Comparison of ENCODE assay signal across 17 cellular contexts in genomic region chr13:89407357-89407756, GRCh38.
A peak's percentile ranks its signal among the peaks of the same experiment; 100 is the strongest.
DNase-seq lines count a peak whose midpoint lies in the region; ATAC-seq and TF ChIP-seq lines count a peak whose summit lies in the region.
"Had no signal": no experiment of that assay in that cellular context is flagged by ENCODE, and none has a peak within 500 bp of the region (broad histone marks: within the 10 kb centered on the region; RNA-seq: fewer than 3 reads in every experiment).

No MANE protein-coding gene starts in this region.

- H3K9me3 Mint-ChIP-seq in MCF 10A (ENCODE audit: unreplicated experiment) = no peaks in the 10 kb centered on the region
- H3K9me3 Mint-ChIP-seq: H9 had no signal

- H3K4me1 Mint-ChIP-seq in MCF 10A (ENCODE audit: insufficient read depth, unreplicated experiment) = peaks cover under 1% of the 10 kb centered on the region

- no peak for TF ChIP-seq POLR2A in Peyer's patch (IDR thresholded peaks at IDR 0.05)

- H3K4me3 ChIP-seq in mammary epithelial cell (replicated peaks in 1 of 3; ENCODE audit: insufficient read depth in 1 of 3, low read depth in 2 of 3, low read length in 3 of 3) = no peak overlapping the region
- H3K4me3 ChIP-seq in choroid plexus epithelial cell (ENCODE audit: low read depth, low read length) = no peak overlapping the region
- H3K4me3 ChIP-seq in Peyer's patch = no peak overlapping the region
- H3K4me3 ChIP-seq: A549 had no signal

- no peak overlapping the region for H3K27ac ChIP-seq in mammary epithelial cell (ENCODE audit: insufficient read depth, low read depth, low read length)
- no peak overlapping the region for H3K27ac ChIP-seq in Peyer's patch
- H3K27ac ChIP-seq: A549, C4-2B, HL-60 had no signal

- H4K20me1 ChIP-seq in mammary epithelial cell (ENCODE audit: insufficient read depth, low read length) = no peaks in the 10 kb centered on the region

- H3K9ac ChIP-seq in mammary epithelial cell (ENCODE audit: insufficient read depth, low read length) = no peak overlapping the region

- H3K9me3 ChIP-seq in mammary epithelial cell (replicated peaks; ENCODE audit: insufficient read depth, low read length) (no peaks in the 10 kb centered on the region), Peyer's patch (no peaks in the 10 kb centered on the region)

- TF ChIP-seq CTCF in mammary epithelial cell (conservative IDR thresholded peaks at IDR 0.05 in 1 of 2, IDR thresholded peaks at IDR 0.05 in 1 of 2; ENCODE audit: extremely low read depth in 1 of 2, insufficient read depth in 1 of 2, low read depth in 1 of 2, low read length in 2 of 2) = no peak
- TF ChIP-seq CTCF in MCF 10A (IDR thresholded peaks at IDR 0.05; ENCODE audit: unreplicated experiment) = no peak
- no peak for TF ChIP-seq CTCF in choroid plexus epithelial cell (conservative IDR thresholded peaks at IDR 0.05; ENCODE audit: low read depth, low read length)
- no peak for TF ChIP-seq CTCF in Peyer's patch (IDR thresholded peaks at IDR 0.05)

- H3K36me3 ChIP-seq in mammary epithelial cell (ENCODE audit: insufficient read depth, low read length) (no peaks in the 10 kb centered on the region), Peyer's patch (no peaks in the 10 kb centered on the region)

- H3K4me1 ChIP-seq in mammary epithelial cell (ENCODE audit: insufficient read depth, low read length) (no peaks in the 10 kb centered on the region), Peyer's patch (no peaks in the 10 kb centered on the region)
- H3K4me1 ChIP-seq: A549 had no signal

- in situ Hi-C loops in mammary epithelial cell (cut with MboI; ENCODE audit: low sequenced_read_pairs in 2 of 2) = no loop called here

- H2AFZ ChIP-seq in mammary epithelial cell (ENCODE audit: low read depth, low read length) = peak overlapping the region; percentile 61

- no peak overlapping the region for H3K4me2 ChIP-seq in mammary epithelial cell (ENCODE audit: insufficient read depth, low read depth, low read length)
- H3K4me2 ChIP-seq: A549 had no signal

- H3K36me3 Mint-ChIP-seq in MCF 10A (ENCODE audit: insufficient read depth, unreplicated experiment) = no peaks in the 10 kb centered on the region

- POLR2A ChIA-PET in MCF 10A (lab: Yijun Ruan, JAX) = no interaction called here

- H3K27me3 ChIP-seq in mammary epithelial cell (ENCODE audit: insufficient read depth, low read length) (no peaks in the 10 kb centered on the region), Peyer's patch (no peaks in the 10 kb centered on the region)

- no peak overlapping the region for H3K4me3 Mint-ChIP-seq in MCF 10A (ENCODE audit: unreplicated experiment)
- H3K4me3 Mint-ChIP-seq: H9 had no signal

- 68% methylated on average over 4 of the region's 4 CpGs for WGBS in mammary epithelial cell (ENCODE audit: low coverage, missing lambda C conversion rate)

- dilution Hi-C loops in mammary epithelial cell (cut with HindIII; ENCODE audit: low sequenced_read_pairs) = no loop called here

- no peaks in the 10 kb centered on the region for H3K27me3 Mint-ChIP-seq in MCF 10A (ENCODE audit: insufficient read depth, unreplicated experiment)

- no TSS peak for BruUV-seq in mammary epithelial cell (replicated peaks; lab: Mats Ljungman, UMichigan)
- no TSS peak for BruUV-seq in MCF 10A (replicated peaks; lab: Mats Ljungman, UMichigan)

- H3K79me2 ChIP-seq in mammary epithelial cell (ENCODE audit: insufficient read depth, low read length) = no peaks in the 10 kb centered on the region

- H3K27ac Mint-ChIP-seq in MCF 10A (ENCODE audit: low read depth, unreplicated experiment) = no peak overlapping the region
- H3K27ac Mint-ChIP-seq: H9 had no signal

- ATAC-seq in HG02678 (IDR thresholded peaks at IDR 0.05; ENCODE audit: unreplicated experiment) = no peak
- ATAC-seq: A549 had no signal

- DNase-seq in mammary epithelial cell (no peak), MCF 10A (ENCODE audit: unreplicated experiment) (no peak), NCI-H748 (lab: John Stamatoyannopoulos, UW; ENCODE audit: unreplicated experiment) (peak; percentile 75), choroid plexus epithelial cell (ENCODE audit: low read depth) (peak; percentile 6), NCI-H345 treated with DMSO at 0.1 percent for 48 hours (lab: John Stamatoyannopoulos, UW; ENCODE audit: unreplicated experiment) (no peak), Peyer's patch (no peak)
- DNase-seq: DMS 273 treated with DMSO at 0.1 percent for 48 hours, H9, KBM-7, NCI-H1092, NCI-H1694, NCI-H2107, SHP77 treated with DMSO at 0.1 percent for 48 hours had no signal

- CTCF ChIA-PET in mammary epithelial cell (lab: Charles Lee; ENCODE audit: low non-redundant PET) (no interaction called here), MCF 10A (lab: Yijun Ruan, JAX) (no interaction called here)

- intact Hi-C loops in mammary epithelial cell (cut with micrococcal nuclease) = no loop called here
- intact Hi-C loops in MCF 10A (cut with micrococcal nuclease) = no loop called here

Comparison
In these comparisons a context has a peak if more than half of its experiments do, and no peak if none do; other contexts are left out.
1. DNase-seq: peak in NCI-H748 (single experiment) and choroid plexus epithelial cell (single experiment); none in mammary epithelial cell (single experiment), MCF 10A (single experiment), NCI-H345 treated with DMSO at 0.1 percent for 48 hours (single experiment) and Peyer's patch (0 of 3).